ENCODE assay signal across 24 cellular contexts in the genomic region with DNA sequence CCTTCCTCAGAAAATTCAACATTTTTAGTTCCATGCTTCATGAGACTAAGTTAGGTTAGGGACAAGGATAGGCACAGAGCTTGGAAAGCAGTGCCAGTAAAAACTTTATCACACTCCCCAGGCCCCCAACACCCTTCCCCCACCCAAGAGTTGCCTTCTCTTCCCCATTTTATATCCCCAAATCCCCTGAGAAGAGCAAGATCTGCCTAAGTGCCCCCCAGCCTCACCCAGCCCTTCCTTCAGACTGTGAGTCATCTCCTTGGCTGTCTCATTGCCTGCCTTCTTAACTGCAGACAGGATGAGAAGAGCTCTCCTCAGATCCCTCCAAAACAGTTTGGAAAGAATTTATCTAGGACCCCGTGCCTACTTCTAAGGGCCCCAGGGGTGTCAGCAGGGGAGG. TPM values are rescaled to one million over a fixed set of nuclear protein-coding genes. Genes with fewer than 3 reads are reported as not detected.
DNase-seq lines count a peak whose midpoint lies in the region; ATAC-seq, FAIRE-seq and TF ChIP-seq lines count a peak whose summit lies in the region.
"Had no signal": no experiment of that assay in that cellular context is flagged by ENCODE, and none has a peak within 500 bp of the region (broad histone marks: within the 10 kb centered on the region; RNA-seq: fewer than 3 reads in every experiment).

No MANE protein-coding gene starts in this region.

- H3K4me2 ChIP-seq in smooth muscle cell = peak overlapping the region; percentile 20

- no peaks in the 10 kb centered on the region for H3K4me1 ChIP-seq in smooth muscle cell (ENCODE audit: low read depth)
- H3K4me1 ChIP-seq: HAP-1 had no signal

- no peak for TF ChIP-seq CTCF in activated B cell treated with CpG ODN at 0.5 μM for 24 hours (IDR thresholded peaks at IDR 0.05)
- no peak for TF ChIP-seq CTCF in epithelial cell of esophagus (IDR thresholded peaks at IDR 0.05; ENCODE audit: insufficient read depth, low read depth, low read length, missing control alignments)
- no peak for TF ChIP-seq CTCF in smooth muscle cell (IDR thresholded peaks at IDR 0.05; ENCODE audit: borderline replicate concordance, insufficient read depth, poor library complexity, severe bottlenecking)
- no peak for TF ChIP-seq CTCF in D721Med (IDR thresholded peaks at IDR 0.05; ENCODE audit: insufficient read depth, missing control alignments)

- H3K9ac ChIP-seq in smooth muscle cell (ENCODE audit: low read depth) = no peak overlapping the region

- peak overlapping the region; percentile 22 for H3K27ac Mint-ChIP-seq in activated CD4-positive, alpha-beta T cell treated with anti-CD3 and anti-CD28 coated beads, Interleukin-2, amount 10 ng/mL, durations not matched to agents 7 days and 5 days
- H3K27ac Mint-ChIP-seq in activated B cell treated with CpG ODN at 0.5 μM for 24 hours = peak overlapping the region; percentile 50
- H3K27ac Mint-ChIP-seq: activated CD4-positive, alpha-beta T cell treated with anti-CD3 and anti-CD28 coated beads, Interleukin-2, amount 10 ng/mL, durations not matched to agents 24 days and 14 days had no signal

- no peak for FAIRE-seq in D721Med (lab: Jason Lieb, UNC)
- FAIRE-seq: small intestine, urothelium cell line had no signal

- DNase-seq in activated CD4-positive, alpha-beta T cell treated with anti-CD3 and anti-CD28 coated beads, Interleukin-2, amount 10 ng/mL, durations not matched to agents 7 days and 5 days = no peak
- DNase-seq in activated CD4-positive, alpha-beta T cell treated with anti-CD3 and anti-CD28 coated beads for 1 hour = no peak
- DNase-seq in activated B cell treated with CpG ODN at 0.5 μM for 24 hours = no peak
- peak; percentile 35 for DNase-seq in epithelial cell of esophagus (ENCODE audit: low read depth)
- DNase-seq in smooth muscle cell (lab: John Stamatoyannopoulos, UW; ENCODE audit: unreplicated experiment) = no peak
- no peak for DNase-seq in NCI-H526 (lab: John Stamatoyannopoulos, UW)
- DNase-seq in D721Med (ENCODE audit: insufficient read length, low spot score) = no peak
- no peak for DNase-seq in NCI-H510A (lab: John Stamatoyannopoulos, UW)
- DNase-seq: activated CD4-positive, alpha-beta T cell treated with anti-CD3 and anti-CD28 coated beads, Interleukin-2, amount 10 ng/mL, durations not matched to agents 24 days and 14 days; activated naive CD4-positive, alpha-beta T cell; DMS 273 treated with DMSO at 0.1 percent for 48 hours; left ventricle myocardium inferior; mucosa of descending colon; NCI-H446; small intestine; substantia nigra had no signal

- no peak overlapping the region for H3K4me3 Mint-ChIP-seq in activated CD4-positive, alpha-beta T cell treated with anti-CD3 and anti-CD28 coated beads, Interleukin-2, amount 10 ng/mL, durations not matched to agents 7 days and 5 days
- no peak overlapping the region for H3K4me3 Mint-ChIP-seq in activated B cell treated with CpG ODN at 0.5 μM for 24 hours
- H3K4me3 Mint-ChIP-seq: activated CD4-positive, alpha-beta T cell treated with anti-CD3 and anti-CD28 coated beads, Interleukin-2, amount 10 ng/mL, durations not matched to agents 24 days and 14 days; CD14-positive monocyte had no signal

- no peak for ATAC-seq in activated B cell treated with CpG ODN at 0.5 μM for 24 hours (ENCODE audit: low read depth)
- ATAC-seq: mucosa of descending colon had no signal

- H3K4me1 Mint-ChIP-seq in activated CD4-positive, alpha-beta T cell treated with anti-CD3 and anti-CD28 coated beads, Interleukin-2, amount 10 ng/mL, durations not matched to agents 7 days and 5 days = no peaks in the 10 kb centered on the region
- peaks cover 40% of the 10 kb centered on the region for H3K4me1 Mint-ChIP-seq in activated B cell treated with CpG ODN at 0.5 μM for 24 hours

- no peaks in the 10 kb centered on the region for H3K79me2 ChIP-seq in smooth muscle cell (ENCODE audit: low read depth)

- 16% methylated on average over 1 of the region's 1 CpG for WGBS in smooth muscle cell (ENCODE audit: low lambda C conversion rate)

- H3K36me3 Mint-ChIP-seq in activated CD4-positive, alpha-beta T cell treated with anti-CD3 and anti-CD28 coated beads, Interleukin-2, amount 10 ng/mL, durations not matched to agents 7 days and 5 days (ENCODE audit: low read depth) = peaks cover 22% of the 10 kb centered on the region
- H3K36me3 Mint-ChIP-seq in activated B cell treated with CpG ODN at 0.5 μM for 24 hours (ENCODE audit: low read depth) = peaks cover 66% of the 10 kb centered on the region

- CTCF ChIA-PET in activated CD4-positive, alpha-beta T cell treated with anti-CD3 and anti-CD28 coated beads, Interleukin-2, amount 10 ng/mL, durations not matched to agents 7 days and 5 days (lab: Charles Lee) = interaction anchor here (0.6 to 8.0 kb wide), 2 partner anchors 70 to 345 kb away, joined by 3 to 45 read pairs; no protein-coding TSS in a partner anchor
- CTCF ChIA-PET in activated B cell treated with CpG ODN at 0.5 μM for 24 hours (lab: Charles Lee) = interaction anchor here (1.0 to 9.7 kb wide), 2 partner anchors 70 to 102 kb away, joined by 5 to 124 read pairs; no protein-coding TSS in a partner anchor

- no peak overlapping the region for H3K27ac ChIP-seq in smooth muscle cell (ENCODE audit: low read depth)
- H3K27ac ChIP-seq: left ventricle myocardium inferior had no signal

- H3K9me3 ChIP-seq in smooth muscle cell (replicated peaks; ENCODE audit: low read depth) = no peaks in the 10 kb centered on the region
- H3K9me3 ChIP-seq: HAP-1, left ventricle myocardium inferior, mucosa of descending colon had no signal

- H3F3A ChIP-seq in smooth muscle cell (ENCODE audit: low read depth) = no peaks in the 10 kb centered on the region

- H2AFZ ChIP-seq in smooth muscle cell (ENCODE audit: low read depth) = no peak overlapping the region

- intact Hi-C loops in activated B cell treated with CpG ODN at 0.5 μM for 24 hours (cut with micrococcal nuclease) = loop anchor here (2.0 kb wide), 2 partner anchors 21 to 203 kb away; no protein-coding TSS in a partner anchor

- H3K4me3 ChIP-seq in epithelial cell of esophagus (ENCODE audit: low read length) (no peak overlapping the region), smooth muscle cell (no peak overlapping the region)
- H3K4me3 ChIP-seq: HAP-1, left ventricle myocardium inferior, mucosa of descending colon had no signal

- H3K9me3 Mint-ChIP-seq in activated CD4-positive, alpha-beta T cell treated with anti-CD3 and anti-CD28 coated beads, Interleukin-2, amount 10 ng/mL, durations not matched to agents 7 days and 5 days = no peaks in the 10 kb centered on the region
- no peaks in the 10 kb centered on the region for H3K9me3 Mint-ChIP-seq in activated B cell treated with CpG ODN at 0.5 μM for 24 hours
- H3K9me3 Mint-ChIP-seq: activated CD4-positive, alpha-beta T cell treated with anti-CD3 and anti-CD28 coated beads, Interleukin-2, amount 10 ng/mL, durations not matched to agents 24 days and 14 days; CD14-positive monocyte; IgD-negative memory B cell had no signal

- no peaks in the 10 kb centered on the region for H3K27me3 ChIP-seq in smooth muscle cell (ENCODE audit: low read depth)

- H3K27me3 Mint-ChIP-seq in activated CD4-positive, alpha-beta T cell treated with anti-CD3 and anti-CD28 coated beads, Interleukin-2, amount 10 ng/mL, durations not matched to agents 7 days and 5 days = no peaks in the 10 kb centered on the region
- H3K27me3 Mint-ChIP-seq in activated B cell treated with CpG ODN at 0.5 μM for 24 hours = no peaks in the 10 kb centered on the region
- H3K27me3 Mint-ChIP-seq: activated CD4-positive, alpha-beta T cell treated with anti-CD3 and anti-CD28 coated beads, Interleukin-2, amount 10 ng/mL, durations not matched to agents 24 days and 14 days; IgD-negative memory B cell had no signal

- H4K20me1 ChIP-seq in smooth muscle cell (ENCODE audit: low read depth) = no peaks in the 10 kb centered on the region

- H3K36me3 ChIP-seq in smooth muscle cell (ENCODE audit: low read depth) = no peaks in the 10 kb centered on the region

- POLR2A ChIA-PET in activated CD4-positive, alpha-beta T cell treated with anti-CD3 and anti-CD28 coated beads, Interleukin-2, amount 10 ng/mL, durations not matched to agents 7 days and 5 days (lab: Charles Lee) = no interaction called here
- POLR2A ChIA-PET in activated B cell treated with CpG ODN at 0.5 μM for 24 hours (lab: Charles Lee) = interaction anchor here (1.2 kb wide), 2 partner anchors 91 to 123 kb away, joined by 3 read pairs; a partner anchor contains a TSS

RNA-seq across cellular contexts. Expression of a gene that starts 55.8 kb away (rescaled TPM):
- total RNA-seq in activated CD4-positive, alpha-beta T cell treated with anti-CD3 and anti-CD28 coated beads, Interleukin-2, amount 10 ng/mL, durations not matched to agents 7 days and 5 days = not detected
- 0.02 TPM in 1 of 2 replicates, not detected in the other for total RNA-seq in activated B cell treated with CpG ODN at 0.5 μM for 24 hours
- total RNA-seq in smooth muscle cell = not detected in 2 replicates
- 0.19 and 0.25 TPM in 2 replicates for polyA plus RNA-seq in smooth muscle cell
- total RNA-seq: A172; activated CD4-positive, alpha-beta T cell treated with anti-CD3 and anti-CD28 coated beads, Interleukin-2, amount 10 ng/mL, durations not matched to agents 24 days and 14 days; dermis microvascular lymphatic vessel endothelial cell; epithelial cell of proximal tubule; left ventricle myocardium inferior; pulmonary artery endothelial cell had no signal
- polyA plus RNA-seq: CD14-positive monocyte, IgD-negative memory B cell had no signal
